In genomic region chr12:69570545-69571399, GRCh38 we compare ENCODE assay signal across 8 cellular contexts. TPM values are rescaled to one million over a fixed set of nuclear protein-coding genes. Genes with fewer than 3 reads are reported as not detected.
A peak's percentile ranks its signal among the peaks of the same experiment; 100 is the strongest.
DNase-seq lines count a peak whose midpoint lies in the region; ATAC-seq and TF ChIP-seq lines count a peak whose summit lies in the region.

No MANE protein-coding gene starts in this region.

- H3K36me3 Mint-ChIP-seq in activated CD8-positive, alpha-beta T cell treated with anti-CD3 and anti-CD28 coated beads, Interleukin-2, amount 10 ng/mL, durations not matched to agents 7 days and 5 days (ENCODE audit: low read depth), result peaks cover 23% of the 10 kb centered on the region
- H3K36me3 Mint-ChIP-seq in naive thymus-derived CD4-positive, alpha-beta T cell, result peaks cover 15 to 35% (median 19%) of the 10 kb centered on the region in 5 donors

- no peaks in the 10 kb centered on the region for H3K9me3 ChIP-seq in naive thymus-derived CD4-positive, alpha-beta T cell (ENCODE audit: control insufficient read depth in 2 of 3, low read length in 3 of 3)
- no peaks in the 10 kb centered on the region for H3K9me3 ChIP-seq in testis

- 51 to 61% methylated on average over 6 of the region's 6 CpGs for WGBS in testis, 2 donors

- H3K4me3 Mint-ChIP-seq in activated CD8-positive, alpha-beta T cell treated with anti-CD3 and anti-CD28 coated beads, Interleukin-2, amount 10 ng/mL, durations not matched to agents 7 days and 5 days, result no peak overlapping the region
- H3K4me3 Mint-ChIP-seq in naive thymus-derived CD4-positive, alpha-beta T cell, result no peak overlapping the region

- TF ChIP-seq CTCF in epithelial cell of esophagus (IDR thresholded peaks at IDR 0.05; ENCODE audit: insufficient read depth, low read depth, low read length, missing control alignments), result peak; percentile 85
- peak; percentile 55 to 82 (median 69) for TF ChIP-seq CTCF in testis (IDR thresholded peaks at IDR 0.05)

- DNase-seq in ACHN, result peak; percentile 86
- peak; percentile 68 for DNase-seq in NCI-H510A treated with DMSO at 0.1 percent for 48 hours (lab: John Stamatoyannopoulos, UW)
- DNase-seq in activated CD8-positive, alpha-beta T cell treated with anti-CD3 and anti-CD28 coated beads, Interleukin-2, amount 10 ng/mL, durations not matched to agents 7 days and 5 days, result peak; percentile 63
- peak; percentile 83 for DNase-seq in epithelial cell of esophagus (ENCODE audit: low read depth)
- DNase-seq in naive thymus-derived CD4-positive, alpha-beta T cell, result peak in 8 of 9 donors; percentile 31 to 70 (median 58)
- DNase-seq in testis, result peak; percentile 75

- ATAC-seq in GM18498 (IDR thresholded peaks at IDR 0.05; ENCODE audit: unreplicated experiment), result peak; percentile 76
- ATAC-seq in HG03095 (IDR thresholded peaks at IDR 0.05; ENCODE audit: unreplicated experiment), result peak; percentile 86
- peak; percentile 87 for ATAC-seq in activated CD8-positive, alpha-beta T cell treated with anti-CD3 and anti-CD28 coated beads, Interleukin-2, amount 10 ng/mL, durations not matched to agents 7 days and 5 days
- peak; percentile 88 for ATAC-seq in naive thymus-derived CD4-positive, alpha-beta T cell

- intact Hi-C loops in naive thymus-derived CD4-positive, alpha-beta T cell (cut with micrococcal nuclease), result loop anchor here (1.0 to 5.0 kb wide), 9 partner anchors 15 to 416 kb away; partner anchors contain the start of genes CCT2 (in 2 of the 2) and FRS2 (in 2 of the 2)
- intact Hi-C loops in testis (cut with DNase I; ENCODE audit: low total_unique reads), result no loop called here

- no peak overlapping the region for H3K27ac Mint-ChIP-seq in activated CD8-positive, alpha-beta T cell treated with anti-CD3 and anti-CD28 coated beads, Interleukin-2, amount 10 ng/mL, durations not matched to agents 7 days and 5 days
- no peak overlapping the region for H3K27ac Mint-ChIP-seq in naive thymus-derived CD4-positive, alpha-beta T cell

- no peaks in the 10 kb centered on the region for H3K27me3 Mint-ChIP-seq in activated CD8-positive, alpha-beta T cell treated with anti-CD3 and anti-CD28 coated beads, Interleukin-2, amount 10 ng/mL, durations not matched to agents 7 days and 5 days (ENCODE audit: low read depth)
- H3K27me3 Mint-ChIP-seq in naive thymus-derived CD4-positive, alpha-beta T cell, result no peaks in the 10 kb centered on the region

- no peak for TF ChIP-seq POLR2A in testis (IDR thresholded peaks at IDR 0.05)

- H3K9me3 Mint-ChIP-seq in activated CD8-positive, alpha-beta T cell treated with anti-CD3 and anti-CD28 coated beads, Interleukin-2, amount 10 ng/mL, durations not matched to agents 7 days and 5 days (ENCODE audit: insufficient read depth), result no peaks in the 10 kb centered on the region
- H3K9me3 Mint-ChIP-seq in naive thymus-derived CD4-positive, alpha-beta T cell, result no peaks in the 10 kb centered on the region

- H3K4me3 ChIP-seq in epithelial cell of esophagus (ENCODE audit: low read length) (no peak overlapping the region), testis (no peak overlapping the region)
- H3K4me3 ChIP-seq in naive thymus-derived CD4-positive, alpha-beta T cell (ENCODE audit: low read length), result no peak overlapping the region

- H3K27me3 ChIP-seq in naive thymus-derived CD4-positive, alpha-beta T cell (ENCODE audit: control insufficient read depth in 2 of 2, insufficient read depth in 2 of 2, low read length in 2 of 2), result no peaks in the 10 kb centered on the region
- H3K27me3 ChIP-seq in testis, result no peaks in the 10 kb centered on the region

- CTCF ChIA-PET in activated CD8-positive, alpha-beta T cell treated with anti-CD3 and anti-CD28 coated beads, Interleukin-2, amount 10 ng/mL, durations not matched to agents 7 days and 5 days (lab: Charles Lee), result interaction anchor here (0.6 to 6.1 kb wide), 37 partner anchors 8 to 416 kb away, joined by 3 to 67 read pairs (median 5); partner anchors contain the start of genes CCT2 and FRS2
- CTCF ChIA-PET in naive thymus-derived CD4-positive, alpha-beta T cell (lab: Charles Lee), result interaction anchor here (0.5 to 5.7 kb wide), 24 partner anchors 8 to 1990 kb away, joined by 3 to 76 read pairs (median 4); no protein-coding TSS in a partner anchor

- H3K27ac ChIP-seq in naive thymus-derived CD4-positive, alpha-beta T cell (ENCODE audit: low read depth, low read length), result peak overlapping the region; percentile 56
- H3K27ac ChIP-seq in testis, result no peak overlapping the region

- POLR2A ChIA-PET in activated CD8-positive, alpha-beta T cell treated with anti-CD3 and anti-CD28 coated beads, Interleukin-2, amount 10 ng/mL, durations not matched to agents 7 days and 5 days (lab: Charles Lee), result no interaction called here
- POLR2A ChIA-PET in naive thymus-derived CD4-positive, alpha-beta T cell (lab: Charles Lee), result interaction anchor here (1.1 to 2.1 kb wide), 2 partner anchors 212 to 240 kb away, joined by 3 to 8 read pairs; no protein-coding TSS in a partner anchor

- peaks cover 2% of the 10 kb centered on the region for H3K4me1 Mint-ChIP-seq in activated CD8-positive, alpha-beta T cell treated with anti-CD3 and anti-CD28 coated beads, Interleukin-2, amount 10 ng/mL, durations not matched to agents 7 days and 5 days (ENCODE audit: low read depth)
- H3K4me1 Mint-ChIP-seq in naive thymus-derived CD4-positive, alpha-beta T cell, result peaks cover 0 to 16% (median 0%) of the 10 kb centered on the region in 7 donors

- H3K36me3 ChIP-seq in naive thymus-derived CD4-positive, alpha-beta T cell (ENCODE audit: control insufficient read depth in 2 of 3, insufficient read depth in 3 of 3, low read length in 3 of 3), result peaks cover 0 to 35% (median 4%) of the 10 kb centered on the region in 3 experiments
- no peaks in the 10 kb centered on the region for H3K36me3 ChIP-seq in testis (ENCODE audit: low read depth, missing control alignments)

- in situ Hi-C loops in ACHN (cut with HindIII; ENCODE audit: low pct_ligation_motif_present, low pct_unique_long_range_greater_than_20kb, low sequenced_read_pairs), result no loop called here

- H3K4me1 ChIP-seq in naive thymus-derived CD4-positive, alpha-beta T cell (ENCODE audit: control insufficient read depth in 2 of 2, insufficient read depth in 2 of 2, low read length in 2 of 2), result no peaks in the 10 kb centered on the region
- H3K4me1 ChIP-seq in testis, result no peaks in the 10 kb centered on the region

RNA-seq across cellular contexts. Expression of gene CCT2, which starts 14.5 kb away (rescaled TPM):
- 100 to 1,000 TPM; 238 to 252 TPM for total RNA-seq in activated CD8-positive, alpha-beta T cell treated with anti-CD3 and anti-CD28 coated beads, Interleukin-2, amount 10 ng/mL, durations not matched to agents 7 days and 5 days
- total RNA-seq in naive thymus-derived CD4-positive, alpha-beta T cell, result 100 to 1,000 TPM; 106 to 200 (median 157) TPM
- 100 to 1,000 TPM; 140 to 156 TPM for polyA plus RNA-seq in naive thymus-derived CD4-positive, alpha-beta T cell
- total RNA-seq in testis, result 100 to 1,000 TPM; 213 to 248 TPM
- 401 TPM for polyA plus RNA-seq in testis (ENCODE audit: insufficient read depth, low read depth, low replicate concordance)

RNA-seq across cellular contexts. Expression of gene LRRC10, which starts 39.9 kb away (rescaled TPM):
- not detected for total RNA-seq in activated CD8-positive, alpha-beta T cell treated with anti-CD3 and anti-CD28 coated beads, Interleukin-2, amount 10 ng/mL, durations not matched to agents 7 days and 5 days
- total RNA-seq in naive thymus-derived CD4-positive, alpha-beta T cell, result not detected
- polyA plus RNA-seq in naive thymus-derived CD4-positive, alpha-beta T cell, result not detected
- under 1 TPM in 1 of 2 donors, not detected in 1; 0.12 TPM for total RNA-seq in testis
- not detected for polyA plus RNA-seq in testis (ENCODE audit: insufficient read depth, low read depth, low replicate concordance)
